Comparison of ENCODE assay signal across 11 cellular contexts in the genomic region with DNA sequence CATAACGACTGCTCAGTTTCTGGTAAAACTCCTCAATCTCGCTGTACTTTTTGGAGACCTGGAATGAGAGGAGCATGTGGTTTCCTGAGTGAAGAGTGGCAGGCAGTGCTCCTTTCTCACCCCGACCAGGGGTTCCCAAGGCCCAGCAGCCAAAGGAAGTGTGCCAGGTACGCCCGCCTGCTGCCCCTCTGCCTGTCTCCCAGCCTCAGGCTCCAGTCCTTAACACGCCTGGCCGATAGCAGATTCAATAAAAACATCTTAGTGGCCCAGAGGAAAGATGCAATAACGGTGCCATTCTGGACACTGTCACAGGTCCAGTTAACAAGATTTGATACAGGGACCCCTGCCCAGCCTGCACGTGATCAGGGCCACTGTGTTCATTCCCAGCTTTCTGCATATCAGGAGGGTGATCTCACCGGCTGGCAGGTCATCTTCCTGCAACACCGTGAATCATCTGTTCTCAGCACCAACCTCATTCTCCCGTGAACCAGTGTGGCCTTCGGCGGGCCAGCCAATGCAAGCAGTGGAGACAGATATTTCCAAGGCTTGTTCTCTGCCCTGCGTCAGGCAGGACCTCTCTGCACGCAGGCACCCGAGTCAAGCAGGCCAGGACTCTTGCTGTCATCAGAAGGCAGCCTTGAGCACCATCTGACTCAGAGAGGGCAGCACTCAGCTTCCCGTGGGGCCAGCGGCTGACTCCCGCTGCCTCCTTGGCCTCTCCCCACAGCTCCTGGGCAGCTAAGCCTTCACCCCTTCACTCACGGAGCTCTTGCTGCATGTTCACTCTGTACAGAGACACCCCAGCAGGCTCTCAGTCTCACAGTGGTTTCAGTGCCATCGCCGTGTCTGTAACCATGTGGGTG. TPM values are rescaled to one million over a fixed set of nuclear protein-coding genes. Genes with fewer than 3 reads are reported as not detected.
DNase-seq lines count a peak whose midpoint lies in the region; ATAC-seq, FAIRE-seq and TF ChIP-seq lines count a peak whose summit lies in the region.
"Had no signal": no experiment of that assay in that cellular context is flagged by ENCODE, and none has a peak within 500 bp of the region (broad histone marks: within the 10 kb centered on the region; RNA-seq: fewer than 3 reads in every experiment).

No MANE protein-coding gene starts in this region.

- H3K36me3 Mint-ChIP-seq in astrocyte (ENCODE audit: low read depth, unreplicated experiment), result peaks cover 7% of the 10 kb centered on the region

- FAIRE-seq in astrocyte (lab: Jason Lieb, UNC), result peak; percentile 29

- no peaks in the 10 kb centered on the region for H3K27me3 Mint-ChIP-seq in astrocyte (ENCODE audit: low read depth, unreplicated experiment)
- H3K27me3 Mint-ChIP-seq: naive B cell; stimulated activated naive CD8-positive, alpha-beta T cell treated with anti-CD3 and anti-CD28 coated beads, Interleukin-15, amount 100 ng/mL, for 72 hours had no signal

- H3K27ac ChIP-seq in astrocyte (ENCODE audit: low read depth, low read length) (peak overlapping the region; percentile 53), testis (no peak overlapping the region)

- ATAC-seq in activated CD4-positive, CD25-positive, alpha-beta regulatory T cell treated with anti-CD3 and anti-CD28 coated beads, Interleukin-2, amount 50 U/mL, for 24 hours, result no peak
- no peak for ATAC-seq in HG03280 (IDR thresholded peaks at IDR 0.05; ENCODE audit: unreplicated experiment)

- no peaks in the 10 kb centered on the region for H3K9me3 Mint-ChIP-seq in astrocyte (ENCODE audit: unreplicated experiment)
- H3K9me3 Mint-ChIP-seq: naive B cell; stimulated activated naive CD8-positive, alpha-beta T cell treated with anti-CD3 and anti-CD28 coated beads, Interleukin-15, amount 100 ng/mL, for 72 hours; T-helper 1 cell treated with Interleukin-12 subunit alpha and Interleukin-12 subunit beta and Interleukin-4 antibody, amounts not matched to agents 30 μg/mL and 1 μg/mL, for 36 hours had no signal

- H3K27ac Mint-ChIP-seq in astrocyte (ENCODE audit: unreplicated experiment), result peak overlapping the region; percentile 77
- H3K27ac Mint-ChIP-seq: T-helper 1 cell treated with Interleukin-12 subunit alpha and Interleukin-12 subunit beta and Interleukin-4 antibody, amounts not matched to agents 30 μg/mL and 1 μg/mL, for 36 hours had no signal

- peak overlapping the region; percentile 4 for H3K4me2 ChIP-seq in astrocyte (ENCODE audit: low read length)

- no peak overlapping the region for H2AFZ ChIP-seq in astrocyte (ENCODE audit: low read depth, low read length)

- H3K4me3 ChIP-seq in astrocyte (ENCODE audit: insufficient read depth, low read depth, low read length) (no peak overlapping the region), foreskin fibroblast (ENCODE audit: low read depth in 1 of 2, low read length in 2 of 2) (no peak overlapping the region), testis (no peak overlapping the region)

- peak; percentile 71 for DNase-seq in Daoy (ENCODE audit: low read depth)
- peak; percentile 87 for DNase-seq in astrocyte (ENCODE audit: low read depth)
- peak; percentile 39 to 65 for DNase-seq in foreskin fibroblast
- DNase-seq in posterior vena cava (ENCODE audit: low spot score), result peak; percentile 94
- no peak for DNase-seq in stimulated activated CD4-positive, alpha-beta T cell treated with anti-CD3 and anti-CD28 coated beads, Interleukin-4, amount 100 ng/mL, for 4 hours
- DNase-seq in testis, result no peak

- H3K9me3 ChIP-seq in astrocyte (ENCODE audit: insufficient read depth, low read depth, low read length) (no peaks in the 10 kb centered on the region), testis (no peaks in the 10 kb centered on the region)

- peaks cover 14% of the 10 kb centered on the region for H3K4me1 Mint-ChIP-seq in astrocyte (ENCODE audit: low read depth, unreplicated experiment)

- peak overlapping the region; percentile 71 for H3K9ac ChIP-seq in astrocyte (ENCODE audit: low read length)

- TF ChIP-seq CTCF in astrocyte (IDR thresholded peaks at IDR 0.05; ENCODE audit: insufficient read depth, low read depth, low read length) (no peak), foreskin fibroblast (IDR thresholded peaks at IDR 0.05; ENCODE audit: low read depth, low read length) (no peak), testis (IDR thresholded peaks at IDR 0.05) (no peak)

- no peaks in the 10 kb centered on the region for H3K79me2 ChIP-seq in astrocyte (ENCODE audit: insufficient read depth, low read length)

- no peaks in the 10 kb centered on the region for H3K27me3 ChIP-seq in astrocyte (ENCODE audit: insufficient read depth, low read length)
- H3K27me3 ChIP-seq in testis, result no peaks in the 10 kb centered on the region

- H3K4me1 ChIP-seq in astrocyte (ENCODE audit: insufficient read depth, low read length) (peaks cover 17% of the 10 kb centered on the region), testis (peaks cover 7% of the 10 kb centered on the region)

- peaks cover 15% of the 10 kb centered on the region for H4K20me1 ChIP-seq in astrocyte (ENCODE audit: insufficient read depth, low read length)

- WGBS in testis, 2 donors, result 72 to 73% methylated on average over 18 to 23 of the region's 23 CpGs

- intact Hi-C loops in posterior vena cava (cut with DNase I), result no loop called here
- intact Hi-C loops in testis (cut with DNase I; ENCODE audit: low total_unique reads), result no loop called here

- no peak for TF ChIP-seq POLR2A in testis (IDR thresholded peaks at IDR 0.05)

- H3K4me3 Mint-ChIP-seq in astrocyte (ENCODE audit: unreplicated experiment), result peak overlapping the region; percentile 13
- H3K4me3 Mint-ChIP-seq: naive B cell; stimulated activated naive CD8-positive, alpha-beta T cell treated with anti-CD3 and anti-CD28 coated beads, Interleukin-15, amount 100 ng/mL, for 72 hours; T-helper 1 cell treated with Interleukin-12 subunit alpha and Interleukin-12 subunit beta and Interleukin-4 antibody, amounts not matched to agents 30 μg/mL and 1 μg/mL, for 36 hours had no signal

- H3K36me3 ChIP-seq in astrocyte (ENCODE audit: insufficient read depth, low read length) (no peaks in the 10 kb centered on the region), testis (ENCODE audit: low read depth, missing control alignments) (no peaks in the 10 kb centered on the region)

RNA-seq across cellular contexts. Expression of a gene that starts 9.5 kb away (rescaled TPM):
- total RNA-seq in Daoy (2014; rRNA removed; shearing (Covaris generic)), result 6.9 and 8.0 TPM in 2 replicates
- total RNA-seq in astrocyte (20.7 and 21.0 TPM in 2 replicates), posterior vena cava (10 to 100 TPM; 37.1 to 41.8 TPM), testis (10 to 100 TPM; 23.5 to 31.6 TPM)
- polyA plus RNA-seq in testis (ENCODE audit: insufficient read depth, low read depth, low replicate concordance), result 25.0 TPM

RNA-seq across cellular contexts. Expression of a gene that starts 25.6 kb away (rescaled TPM):
- total RNA-seq in Daoy (2014; rRNA removed; shearing (Covaris generic)), result 0.06 and 0.11 TPM in 2 replicates
- total RNA-seq in astrocyte, result 0.91 and 1.9 TPM in 2 replicates
- 1 to 10 TPM; 3.6 to 3.8 TPM for total RNA-seq in posterior vena cava
- 1 to 10 TPM in 1 of 2 donors, under 1 TPM in 1; 0.62 to 1.1 TPM for total RNA-seq in testis
- 0.69 TPM for polyA plus RNA-seq in testis (ENCODE audit: insufficient read depth, low read depth, low replicate concordance)

Comparison
In these comparisons a context has a peak if more than half of its experiments do, and no peak if none do; other contexts are left out.
1. DNase-seq: peak in Daoy (single experiment), astrocyte (single experiment), foreskin fibroblast (2 of 2) and posterior vena cava (single experiment); none in stimulated activated CD4-positive, alpha-beta T cell treated with anti-CD3 and anti-CD28 coated beads, Interleukin-4, amount 100 ng/mL, for 4 hours (0 of 2) and testis (single experiment).